12 cellular contexts compared by ENCODE assay signal in the genomic region with DNA sequence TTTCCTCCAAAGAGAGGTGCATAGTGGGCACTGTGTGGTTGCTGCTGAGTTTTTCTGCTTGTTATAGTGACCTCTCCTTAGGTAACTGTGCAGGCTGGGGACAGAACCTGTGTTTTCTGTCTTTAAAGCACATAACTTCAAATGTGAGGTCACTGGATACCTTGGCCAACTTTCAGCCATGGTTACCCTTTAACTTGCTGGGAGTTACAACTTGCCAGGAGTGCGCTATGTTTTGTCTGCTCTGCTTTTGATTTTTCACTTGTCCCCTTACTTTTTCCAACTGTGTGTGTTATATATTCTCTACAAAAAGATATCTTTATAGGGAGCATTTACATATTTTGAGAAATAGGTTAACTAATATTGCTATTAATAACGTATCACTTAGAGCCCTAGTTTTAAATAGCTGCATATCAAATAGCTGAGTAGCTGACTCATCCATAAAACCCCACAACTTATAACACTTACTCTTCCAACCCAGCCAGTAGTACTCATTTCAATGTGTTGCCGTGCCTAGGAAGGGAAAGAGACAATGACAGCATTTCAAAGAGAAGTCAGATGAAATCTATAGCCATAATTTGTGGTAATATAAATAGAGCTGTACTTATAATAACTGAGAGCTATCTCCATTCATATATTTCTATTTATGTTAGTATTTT. TPM values are rescaled to one million over a fixed set of nuclear protein-coding genes. Genes with fewer than 3 reads are reported as not detected.
DNase-seq lines count a peak whose midpoint lies in the region; ATAC-seq and TF ChIP-seq lines count a peak whose summit lies in the region.
"Had no signal": no experiment of that assay in that cellular context is flagged by ENCODE, and none has a peak within 500 bp of the region (broad histone marks: within the 10 kb centered on the region; RNA-seq: fewer than 3 reads in every experiment).

No MANE protein-coding gene starts in this region.

- 63 to 69% (median 67%) methylated on average over 3 of the region's 3 CpGs for WGBS in heart left ventricle, 4 donors
- WGBS in upper lobe of left lung, 2 donors: 80 to 84% methylated on average over 3 of the region's 3 CpGs

- H3K27me3 ChIP-seq in right atrium auricular region (no peaks in the 10 kb centered on the region), heart left ventricle (no peaks in the 10 kb centered on the region), upper lobe of left lung (no peaks in the 10 kb centered on the region)

- peak overlapping the region; percentile 72 for H3K27ac Mint-ChIP-seq in T-helper 17 cell
- H3K27ac Mint-ChIP-seq: B cell had no signal

- H3K9me3 ChIP-seq in right atrium auricular region: no peaks in the 10 kb centered on the region
- H3K9me3 ChIP-seq in T-helper 17 cell (ENCODE audit: control insufficient read depth, low read length, poor library complexity, severe bottlenecking): no peaks in the 10 kb centered on the region
- no peaks in the 10 kb centered on the region for H3K9me3 ChIP-seq in heart left ventricle
- no peaks in the 10 kb centered on the region for H3K9me3 ChIP-seq in upper lobe of left lung

- ATAC-seq in Right ventricle myocardium inferior (peak; percentile 67), T-helper 17 cell (no peak), heart left ventricle (peak; percentile 58 to 92 (median 78)), upper lobe of left lung (ENCODE audit: low FRiP score in 2 of 2) (no peak)
- ATAC-seq: Panc1 had no signal

- no peak for DNase-seq in Right ventricle myocardium inferior (ENCODE audit: missing footprints)
- DNase-seq in right atrium auricular region (ENCODE audit: low spot score): no peak
- DNase-seq in T-helper 17 cell: no peak
- DNase-seq in heart left ventricle: no peak
- DNase-seq in renal cortical epithelial cell (ENCODE audit: low read depth): peak; percentile 88
- DNase-seq in AML-193 (lab: John Stamatoyannopoulos, UW): no peak
- DNase-seq in upper lobe of left lung: no peak
- DNase-seq in COR-L47 (lab: John Stamatoyannopoulos, UW): no peak
- DNase-seq: activated T-cell treated with anti-CD3 and anti-CD28 coated beads for 4 hours had no signal

- H3K4me3 ChIP-seq in right atrium auricular region (no peak overlapping the region), heart left ventricle (no peak overlapping the region), upper lobe of left lung (no peak overlapping the region)

- intact Hi-C loops in Right ventricle myocardium inferior (cut with DNase I) (no loop called here), heart left ventricle (cut with DNase I) (no loop called here)

- TF ChIP-seq EP300 in upper lobe of left lung (IDR thresholded peaks at IDR 0.05): no peak

- peaks cover 5% of the 10 kb centered on the region for H3K36me3 Mint-ChIP-seq in T-helper 17 cell (ENCODE audit: low read depth)

- peaks cover 38% of the 10 kb centered on the region for H3K4me1 Mint-ChIP-seq in T-helper 17 cell
- H3K4me1 Mint-ChIP-seq: B cell had no signal

- H3K36me3 ChIP-seq in right atrium auricular region (no peaks in the 10 kb centered on the region), heart left ventricle (peaks cover 0 to 21% (median 3%) of the 10 kb centered on the region in 9 donors), upper lobe of left lung (no peaks in the 10 kb centered on the region)

- no peak overlapping the region for H3K4me3 Mint-ChIP-seq in T-helper 17 cell
- H3K4me3 Mint-ChIP-seq: B cell had no signal

- TF ChIP-seq POLR2A in heart left ventricle (IDR thresholded peaks at IDR 0.05) (no peak), upper lobe of left lung (IDR thresholded peaks at IDR 0.05) (no peak)

- H3K27ac ChIP-seq in right atrium auricular region (peak overlapping the region in 1 of 2 donors; percentile 71), heart left ventricle (peak overlapping the region in 10 of 12 donors; percentile 2 to 61 (median 38)), upper lobe of left lung (no peak overlapping the region)

- no peaks in the 10 kb centered on the region for H3K27me3 Mint-ChIP-seq in T-helper 17 cell

- peaks cover 0 to 6% of the 10 kb centered on the region in 2 donors for H3K4me1 ChIP-seq in right atrium auricular region
- H3K4me1 ChIP-seq in heart left ventricle: peaks cover 0 to 16% (median 0%) of the 10 kb centered on the region in 12 donors
- peaks cover 0 to 3% (median 0%) of the 10 kb centered on the region in 4 donors for H3K4me1 ChIP-seq in upper lobe of left lung

- TF ChIP-seq CTCF in right atrium auricular region (IDR thresholded peaks at IDR 0.05): no peak
- no peak for TF ChIP-seq CTCF in heart left ventricle (IDR thresholded peaks at IDR 0.05)
- no peak for TF ChIP-seq CTCF in upper lobe of left lung (IDR thresholded peaks at IDR 0.05)

RNA-seq across cellular contexts. Expression of a gene that starts 51.6 kb away (rescaled TPM):
- total RNA-seq in Right ventricle myocardium inferior: 5.4 TPM
- 1 to 10 TPM; 4.5 to 6.8 TPM for total RNA-seq in right atrium auricular region
- 10 to 100 TPM; 53.6 to 57.3 TPM for total RNA-seq in T-helper 17 cell
- total RNA-seq in heart left ventricle: 10 to 100 TPM in 3 of 9 donors, 1 to 10 TPM in 6; 5.6 to 16.1 (median 8.6) TPM
- 1 to 10 TPM; 3.4 TPM for polyA plus RNA-seq in heart left ventricle
- 65.7 and 374 TPM in 2 replicates for total RNA-seq in renal cortical epithelial cell
- total RNA-seq in upper lobe of left lung: 10 to 100 TPM; 16.4 to 77.3 (median 27.5) TPM
- total RNA-seq: osteocyte had no signal

Comparison
In these comparisons a context has a peak if more than half of its experiments do, and no peak if none do; other contexts are left out.
1. ATAC-seq: peak in Right ventricle myocardium inferior (single experiment) and heart left ventricle (4 of 4); none in T-helper 17 cell (single experiment) and upper lobe of left lung (0 of 2).
2. H3K27ac ChIP-seq: peak in heart left ventricle (10 of 12); none in upper lobe of left lung (0 of 4).